In genomic region chr7:76626581-76626980, GRCh38 we compare ENCODE assay signal across 8 cellular contexts. TPM values are rescaled to one million over a fixed set of nuclear protein-coding genes. Genes with fewer than 3 reads are reported as not detected.
DNase-seq lines count a peak whose midpoint lies in the region; ATAC-seq and TF ChIP-seq lines count a peak whose summit lies in the region.
"Not testable (repeated sequence)": the region's sequence is repeated elsewhere in the genome, so short reads cannot be mapped to it uniquely, and the experiment has no call there.

No MANE protein-coding gene starts in this region.

- CTCF ChIA-PET in activated CD4-positive, alpha-beta T cell treated with anti-CD3 and anti-CD28 coated beads, Interleukin-2, amount 10 ng/mL, durations not matched to agents 7 days and 5 days (lab: Charles Lee) = not testable (repeated sequence)

- H3K4me3 Mint-ChIP-seq in activated CD4-positive, alpha-beta T cell treated with anti-CD3 and anti-CD28 coated beads, Interleukin-2, amount 10 ng/mL, durations not matched to agents 7 days and 5 days = peak overlapping the region; percentile 85
- peak overlapping the region; percentile 86 for H3K4me3 Mint-ChIP-seq in chondrocyte (ENCODE audit: unreplicated experiment)
- peak overlapping the region; percentile 88 for H3K4me3 Mint-ChIP-seq in osteocyte (ENCODE audit: unreplicated experiment)

- peaks cover 10% of the 10 kb centered on the region for H3K4me1 Mint-ChIP-seq in activated CD4-positive, alpha-beta T cell treated with anti-CD3 and anti-CD28 coated beads, Interleukin-2, amount 10 ng/mL, durations not matched to agents 7 days and 5 days
- not testable (repeated sequence) for H3K4me1 Mint-ChIP-seq in chondrocyte (ENCODE audit: low read depth); osteocyte (ENCODE audit: unreplicated experiment)

- not testable (repeated sequence) for TF ChIP-seq CTCF in chondrocyte (IDR thresholded peaks at IDR 0.05); osteocyte (IDR thresholded peaks at IDR 0.05)

- not testable (repeated sequence) for H3K4me1 ChIP-seq in iPS DF 6.9 (ENCODE audit: control insufficient read depth, insufficient read depth, low read length); aorta (ENCODE audit: control insufficient read depth in 1 of 2, insufficient read depth in 2 of 2, low read length in 2 of 2)

- POLR2A ChIA-PET in activated CD4-positive, alpha-beta T cell treated with anti-CD3 and anti-CD28 coated beads, Interleukin-2, amount 10 ng/mL, durations not matched to agents 7 days and 5 days (lab: Charles Lee) = not testable (repeated sequence)

- H3K36me3 ChIP-seq in iPS DF 6.9 (ENCODE audit: control insufficient read depth, insufficient read depth, low read length); aorta (ENCODE audit: control insufficient read depth in 1 of 2, insufficient read depth in 2 of 2, low read length in 1 of 2): not testable (repeated sequence)

- H3K27ac ChIP-seq in iPS DF 6.9 (ENCODE audit: low read length); aorta (ENCODE audit: low read depth in 1 of 2, low read length in 2 of 2): not testable (repeated sequence)

- H3K9me3 Mint-ChIP-seq in activated CD4-positive, alpha-beta T cell treated with anti-CD3 and anti-CD28 coated beads, Interleukin-2, amount 10 ng/mL, durations not matched to agents 7 days and 5 days; chondrocyte (ENCODE audit: low read depth); osteocyte (ENCODE audit: unreplicated experiment): not testable (repeated sequence)

- peak; percentile 22 for ATAC-seq in GM18870 (IDR thresholded peaks at IDR 0.05; ENCODE audit: unreplicated experiment)
- peak; percentile 37 for ATAC-seq in HG02938 (IDR thresholded peaks at IDR 0.05; ENCODE audit: unreplicated experiment)
- ATAC-seq in aorta (ENCODE audit: low FRiP score) = peak; percentile 75

- WGBS in iPS DF 6.9 (ENCODE audit: insufficient coverage, insufficient read length) = no CpG with 5 or more reads among the region's 34 CpGs
- 0% methylated on average over 21 to 28 of the region's 34 CpGs for WGBS in aorta, 2 donors

- not testable (repeated sequence) for H3K27me3 ChIP-seq in iPS DF 6.9 (ENCODE audit: control insufficient read depth, insufficient read depth, low read length); aorta (ENCODE audit: control insufficient read depth in 1 of 2, insufficient read depth in 2 of 2, low read length in 1 of 2)

- H3K9me3 ChIP-seq in iPS DF 6.9 (ENCODE audit: control insufficient read depth, insufficient read depth, low read length); aorta (ENCODE audit: control insufficient read depth, low read length): not testable (repeated sequence)

- H3K27ac Mint-ChIP-seq in activated CD4-positive, alpha-beta T cell treated with anti-CD3 and anti-CD28 coated beads, Interleukin-2, amount 10 ng/mL, durations not matched to agents 7 days and 5 days = peak overlapping the region; percentile 90
- peak overlapping the region; percentile 96 for H3K27ac Mint-ChIP-seq in chondrocyte (ENCODE audit: unreplicated experiment)
- H3K27ac Mint-ChIP-seq in osteocyte (ENCODE audit: unreplicated experiment) = peak overlapping the region; percentile 92

- intact Hi-C loops in aorta (cut with DNase I) = not testable (repeated sequence)

- H3K4me3 ChIP-seq in iPS DF 6.9 (ENCODE audit: low read length) = peak overlapping the region; percentile 80; the same call in 1 of the 2 replicates
- peak overlapping the region in 1 of 2 donors; percentile 51 for H3K4me3 ChIP-seq in aorta (ENCODE audit: low read length in 2 of 2)

- H3K27me3 Mint-ChIP-seq in activated CD4-positive, alpha-beta T cell treated with anti-CD3 and anti-CD28 coated beads, Interleukin-2, amount 10 ng/mL, durations not matched to agents 7 days and 5 days; chondrocyte (ENCODE audit: low read depth); osteocyte (ENCODE audit: unreplicated experiment): not testable (repeated sequence)

- peaks cover 11% of the 10 kb centered on the region for H3K36me3 Mint-ChIP-seq in activated CD4-positive, alpha-beta T cell treated with anti-CD3 and anti-CD28 coated beads, Interleukin-2, amount 10 ng/mL, durations not matched to agents 7 days and 5 days (ENCODE audit: low read depth)
- not testable (repeated sequence) for H3K36me3 Mint-ChIP-seq in chondrocyte (ENCODE audit: low read depth); osteocyte (ENCODE audit: unreplicated experiment)

- DNase-seq in NCI-H1417 (lab: John Stamatoyannopoulos, UW) = peak in 2 of 3 experiments; percentile 21 to 49
- DNase-seq in activated CD4-positive, alpha-beta T cell treated with anti-CD3 and anti-CD28 coated beads, Interleukin-2, amount 10 ng/mL, durations not matched to agents 7 days and 5 days = peak; percentile 19
- not testable (repeated sequence) for DNase-seq in chondrocyte (ENCODE audit: low spot score); iPS DF 6.9 (ENCODE audit: low read depth, low spot score); osteocyte (ENCODE audit: extremely low spot score, unreplicated experiment)
- peak in 1 of 2 donors; percentile 71 for DNase-seq in aorta

RNA-seq across cellular contexts. Expression of gene POMZP3, which starts 0.5 kb away (rescaled TPM):
- total RNA-seq in activated CD4-positive, alpha-beta T cell treated with anti-CD3 and anti-CD28 coated beads, Interleukin-2, amount 10 ng/mL, durations not matched to agents 7 days and 5 days = 10 to 100 TPM; 11.3 to 12.4 TPM
- total RNA-seq in chondrocyte = 5.3 to 7.8 TPM (median 7.6 TPM) in 3 replicates
- total RNA-seq in osteocyte = 9.6 and 11.4 TPM in 2 replicates
- 10 to 100 TPM in 1 of 2 donors, 1 to 10 TPM in 1; 8.1 to 13.1 TPM for total RNA-seq in aorta
- 10 to 100 TPM; 11.4 to 13.4 TPM for polyA plus RNA-seq in aorta

Comparison
In these comparisons a context has a peak if more than half of its experiments do, and no peak if none do; other contexts are left out.
1. ATAC-seq: peak in every context shown above with its lines; median percentile 75 in aorta; 37 in HG02938; 22 in GM18870.